In the genomic region with DNA sequence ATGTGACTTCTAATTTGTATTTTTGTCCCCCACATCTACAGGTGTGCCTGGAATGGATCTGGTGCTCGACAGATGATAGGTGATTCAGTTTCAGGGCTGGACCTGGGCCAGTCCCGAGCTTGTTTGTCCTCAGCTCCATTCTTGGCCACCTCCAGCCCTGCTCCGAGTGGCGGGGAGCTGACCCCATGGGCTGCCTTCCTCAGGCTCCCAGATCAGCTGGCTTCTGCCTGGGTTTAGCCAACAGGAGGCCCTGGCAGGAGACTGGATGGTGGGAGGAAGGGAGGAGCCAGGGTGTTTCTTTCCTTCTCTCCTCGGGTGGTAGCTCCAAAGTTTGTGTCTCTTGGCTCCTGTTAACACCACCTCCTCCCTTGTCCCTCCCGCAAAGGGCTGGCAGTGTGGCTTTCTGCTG, we compare ENCODE assay signal across 1 cellular context.
TF ChIP-seq lines count a peak whose summit lies in the region.

No MANE protein-coding gene starts in this region.

TF ChIP-seq in HEK293, 187 proteins besides CTCF, POLR2A, EP300 and RAD21 (continued from another document):
- TF ChIP-seq KLF1 (tag by site-specific recombination; IDR thresholded peaks at IDR 0.05) (peak; percentile 70), ZNF19 (tag by site-specific recombination; IDR thresholded peaks at IDR 0.05; ENCODE audit: low read depth) (no peak), ZNF768 (tag by site-specific recombination; IDR thresholded peaks at IDR 0.05) (no peak)
TF ChIP-seq in HEK293: peak in this region for 5.
